1 cellular context compared by ENCODE assay signal in genomic region chr6:89828988-89829590, GRCh38.
A peak's percentile ranks its signal among the peaks of the same experiment; 100 is the strongest.
TF ChIP-seq lines count a peak whose summit lies in the region.

No MANE protein-coding gene starts in this region.

TF ChIP-seq in K562, 482 proteins besides CTCF, POLR2A, EP300 and RAD21 (continued from another document and continues in another):
- TF ChIP-seq E4F1 (CRISPR knock-in tag; IDR thresholded peaks at IDR 0.05; ENCODE audit: borderline replicate concordance) = no peak
- TF ChIP-seq ZNF511 (CRISPR knock-in tag; IDR thresholded peaks at IDR 0.05) = no peak
- TF ChIP-seq ETS2 (tag; IDR thresholded peaks at IDR 0.05; ENCODE audit: borderline replicate concordance, poor library complexity, severe bottlenecking) = no peak
- TF ChIP-seq KHSRP (IDR thresholded peaks at IDR 0.05) = no peak
- no peak for TF ChIP-seq HOXB6 (CRISPR knock-in tag; IDR thresholded peaks at IDR 0.05; ENCODE audit: borderline replicate concordance)
- TF ChIP-seq PTTG1 (tag; IDR thresholded peaks at IDR 0.05; ENCODE audit: low read depth) = no peak
- no peak for TF ChIP-seq MCM3 (IDR thresholded peaks at IDR 0.05)
- TF ChIP-seq, protein P1, sequence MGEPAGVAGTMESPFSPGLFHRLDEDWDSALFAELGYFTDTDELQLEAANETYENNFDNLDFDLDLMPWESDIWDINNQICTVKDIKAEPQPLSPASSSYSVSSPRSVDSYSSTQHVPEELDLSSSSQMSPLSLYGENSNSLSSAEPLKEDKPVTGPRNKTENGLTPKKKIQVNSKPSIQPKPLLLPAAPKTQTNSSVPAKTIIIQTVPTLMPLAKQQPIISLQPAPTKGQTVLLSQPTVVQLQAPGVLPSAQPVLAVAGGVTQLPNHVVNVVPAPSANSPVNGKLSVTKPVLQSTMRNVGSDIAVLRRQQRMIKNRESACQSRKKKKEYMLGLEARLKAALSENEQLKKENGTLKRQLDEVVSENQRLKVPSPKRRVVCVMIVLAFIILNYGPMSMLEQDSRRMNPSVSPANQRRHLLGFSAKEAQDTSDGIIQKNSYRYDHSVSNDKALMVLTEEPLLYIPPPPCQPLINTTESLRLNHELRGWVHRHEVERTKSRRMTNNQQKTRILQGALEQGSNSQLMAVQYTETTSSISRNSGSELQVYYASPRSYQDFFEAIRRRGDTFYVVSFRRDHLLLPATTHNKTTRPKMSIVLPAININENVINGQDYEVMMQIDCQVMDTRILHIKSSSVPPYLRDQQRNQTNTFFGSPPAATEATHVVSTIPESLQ (CRISPR knock-in tag; IDR thresholded peaks at IDR 0.05) = 0 out of 2 replicates have a peak, but pooled peaks have one; percentile 2
- TF ChIP-seq PHF8 (IDR thresholded peaks at IDR 0.05; ENCODE audit: borderline replicate concordance, low read length) = peak; percentile 40; the same call in 1 of the 2 replicates
- no peak for TF ChIP-seq CBX5 (IDR thresholded peaks at IDR 0.05; ENCODE audit: borderline replicate concordance, low read depth)
- TF ChIP-seq MAZ (CRISPR knock-in tag; conservative IDR thresholded peaks at IDR 0.05 in 1 of 2, IDR thresholded peaks at IDR 0.05 in 1 of 2) = peak in 1 of 2 experiments; percentile 22; a peak in 1 of 4 replicates
- TF ChIP-seq NBN (IDR thresholded peaks at IDR 0.05; ENCODE audit: low read depth) = peak; percentile 59; the same call in 1 of the 2 replicates
- TF ChIP-seq MAFG (tag; conservative IDR thresholded peaks at IDR 0.05) = no peak
- TF ChIP-seq DIDO1 (tag; IDR thresholded peaks at IDR 0.05; ENCODE audit: low read depth) = 0 out of 2 replicates have a peak, but pooled peaks have one; percentile 29
- no peak for TF ChIP-seq ZBTB5 (IDR thresholded peaks at IDR 0.05)
- 0 out of 2 replicates have a peak, but pooled peaks have one; percentile 10 for TF ChIP-seq TAL1 (IDR thresholded peaks at IDR 0.05)
- no peak for TF ChIP-seq ZNF76 (CRISPR knock-in tag; IDR thresholded peaks at IDR 0.05; ENCODE audit: borderline replicate concordance)
- TF ChIP-seq MAFF (IDR thresholded peaks at IDR 0.05; ENCODE audit: low read length) = no peak
- no peak for TF ChIP-seq SRSF3 (IDR thresholded peaks at IDR 0.05; ENCODE audit: insufficient read depth, low read length)
- TF ChIP-seq EP400 (IDR thresholded peaks at IDR 0.05) = no peak
- TF ChIP-seq KLF6 (CRISPR knock-in tag; IDR thresholded peaks at IDR 0.05; ENCODE audit: borderline replicate concordance) = no peak
- TF ChIP-seq ZNF431 (CRISPR knock-in tag; IDR thresholded peaks at IDR 0.05) = no peak
- TF ChIP-seq, protein P2, sequence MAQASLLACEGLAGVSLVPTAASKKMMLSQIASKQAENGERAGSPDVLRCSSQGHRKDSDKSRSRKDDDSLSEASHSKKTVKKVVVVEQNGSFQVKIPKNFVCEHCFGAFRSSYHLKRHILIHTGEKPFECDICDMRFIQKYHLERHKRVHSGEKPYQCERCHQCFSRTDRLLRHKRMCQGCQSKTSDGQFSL (CRISPR knock-in tag; IDR thresholded peaks at IDR 0.05) = peak; percentile 33; the same call in 1 of the 2 replicates
- TF ChIP-seq, protein P2 (tag; IDR thresholded peaks at IDR 0.05) = no peak; a peak in 1 of 4 replicates
- TF ChIP-seq, protein P3, sequence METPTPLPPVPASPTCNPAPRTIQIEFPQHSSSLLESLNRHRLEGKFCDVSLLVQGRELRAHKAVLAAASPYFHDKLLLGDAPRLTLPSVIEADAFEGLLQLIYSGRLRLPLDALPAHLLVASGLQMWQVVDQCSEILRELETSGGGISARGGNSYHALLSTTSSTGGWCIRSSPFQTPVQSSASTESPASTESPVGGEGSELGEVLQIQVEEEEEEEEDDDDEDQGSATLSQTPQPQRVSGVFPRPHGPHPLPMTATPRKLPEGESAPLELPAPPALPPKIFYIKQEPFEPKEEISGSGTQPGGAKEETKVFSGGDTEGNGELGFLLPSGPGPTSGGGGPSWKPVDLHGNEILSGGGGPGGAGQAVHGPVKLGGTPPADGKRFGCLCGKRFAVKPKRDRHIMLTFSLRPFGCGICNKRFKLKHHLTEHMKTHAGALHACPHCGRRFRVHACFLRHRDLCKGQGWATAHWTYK (CRISPR knock-in tag; IDR thresholded peaks at IDR 0.05) = no peak
- TF ChIP-seq, protein P4, sequence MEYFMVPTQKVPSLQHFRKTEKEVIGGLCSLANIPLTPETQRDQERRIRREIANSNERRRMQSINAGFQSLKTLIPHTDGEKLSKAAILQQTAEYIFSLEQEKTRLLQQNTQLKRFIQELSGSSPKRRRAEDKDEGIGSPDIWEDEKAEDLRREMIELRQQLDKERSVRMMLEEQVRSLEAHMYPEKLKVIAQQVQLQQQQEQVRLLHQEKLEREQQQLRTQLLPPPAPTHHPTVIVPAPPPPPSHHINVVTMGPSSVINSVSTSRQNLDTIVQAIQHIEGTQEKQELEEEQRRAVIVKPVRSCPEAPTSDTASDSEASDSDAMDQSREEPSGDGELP (CRISPR knock-in tag; IDR thresholded peaks at IDR 0.05; ENCODE audit: borderline replicate concordance) = 0 out of 2 replicates have a peak, but pooled peaks have one; percentile 6
- peak; percentile 23 for TF ChIP-seq BRD9 (IDR thresholded peaks at IDR 0.05; ENCODE audit: low read depth, partially characterized antibody)
- TF ChIP-seq FOXP1 (CRISPR knock-in tag; IDR thresholded peaks at IDR 0.05) = 0 out of 2 replicates have a peak, but pooled peaks have one; percentile 5
- 0 out of 4 replicates have a peak, but pooled peaks of 1 of the 2 experiments have one; percentile 9 for TF ChIP-seq HDAC1 (IDR thresholded peaks at IDR 0.05)
- 0 out of 2 replicates have a peak, but pooled peaks have one; percentile 59 for TF ChIP-seq ZEB2 (IDR thresholded peaks at IDR 0.05)
- TF ChIP-seq, protein P5, sequence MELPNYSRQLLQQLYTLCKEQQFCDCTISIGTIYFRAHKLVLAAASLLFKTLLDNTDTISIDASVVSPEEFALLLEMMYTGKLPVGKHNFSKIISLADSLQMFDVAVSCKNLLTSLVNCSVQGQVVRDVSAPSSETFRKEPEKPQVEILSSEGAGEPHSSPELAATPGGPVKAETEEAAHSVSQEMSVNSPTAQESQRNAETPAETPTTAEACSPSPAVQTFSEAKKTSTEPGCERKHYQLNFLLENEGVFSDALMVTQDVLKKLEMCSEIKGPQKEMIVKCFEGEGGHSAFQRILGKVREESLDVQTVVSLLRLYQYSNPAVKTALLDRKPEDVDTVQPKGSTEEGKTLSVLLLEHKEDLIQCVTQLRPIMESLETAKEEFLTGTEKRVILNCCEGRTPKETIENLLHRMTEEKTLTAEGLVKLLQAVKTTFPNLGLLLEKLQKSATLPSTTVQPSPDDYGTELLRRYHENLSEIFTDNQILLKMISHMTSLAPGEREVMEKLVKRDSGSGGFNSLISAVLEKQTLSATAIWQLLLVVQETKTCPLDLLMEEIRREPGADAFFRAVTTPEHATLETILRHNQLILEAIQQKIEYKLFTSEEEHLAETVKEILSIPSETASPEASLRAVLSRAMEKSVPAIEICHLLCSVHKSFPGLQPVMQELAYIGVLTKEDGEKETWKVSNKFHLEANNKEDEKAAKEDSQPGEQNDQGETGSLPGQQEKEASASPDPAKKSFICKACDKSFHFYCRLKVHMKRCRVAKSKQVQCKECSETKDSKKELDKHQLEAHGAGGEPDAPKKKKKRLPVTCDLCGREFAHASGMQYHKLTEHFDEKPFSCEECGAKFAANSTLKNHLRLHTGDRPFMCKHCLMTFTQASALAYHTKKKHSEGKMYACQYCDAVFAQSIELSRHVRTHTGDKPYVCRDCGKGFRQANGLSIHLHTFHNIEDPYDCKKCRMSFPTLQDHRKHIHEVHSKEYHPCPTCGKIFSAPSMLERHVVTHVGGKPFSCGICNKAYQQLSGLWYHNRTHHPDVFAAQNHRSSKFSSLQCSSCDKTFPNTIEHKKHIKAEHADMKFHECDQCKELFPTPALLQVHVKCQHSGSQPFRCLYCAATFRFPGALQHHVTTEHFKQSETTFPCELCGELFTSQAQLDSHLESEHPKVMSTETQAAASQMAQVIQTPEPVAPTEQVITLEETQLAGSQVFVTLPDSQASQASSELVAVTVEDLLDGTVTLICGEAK (IDR thresholded peaks at IDR 0.05) = peak; percentile 44; the same call in 1 of the 2 replicates
- TF ChIP-seq, protein P5 (CRISPR knock-in tag; IDR thresholded peaks at IDR 0.05) = no peak
- TF ChIP-seq ZNF3 (CRISPR knock-in tag; IDR thresholded peaks at IDR 0.05) = no peak
- TF ChIP-seq OTX1 (CRISPR knock-in tag; IDR thresholded peaks at IDR 0.05) = no peak
- TF ChIP-seq, protein P6, sequence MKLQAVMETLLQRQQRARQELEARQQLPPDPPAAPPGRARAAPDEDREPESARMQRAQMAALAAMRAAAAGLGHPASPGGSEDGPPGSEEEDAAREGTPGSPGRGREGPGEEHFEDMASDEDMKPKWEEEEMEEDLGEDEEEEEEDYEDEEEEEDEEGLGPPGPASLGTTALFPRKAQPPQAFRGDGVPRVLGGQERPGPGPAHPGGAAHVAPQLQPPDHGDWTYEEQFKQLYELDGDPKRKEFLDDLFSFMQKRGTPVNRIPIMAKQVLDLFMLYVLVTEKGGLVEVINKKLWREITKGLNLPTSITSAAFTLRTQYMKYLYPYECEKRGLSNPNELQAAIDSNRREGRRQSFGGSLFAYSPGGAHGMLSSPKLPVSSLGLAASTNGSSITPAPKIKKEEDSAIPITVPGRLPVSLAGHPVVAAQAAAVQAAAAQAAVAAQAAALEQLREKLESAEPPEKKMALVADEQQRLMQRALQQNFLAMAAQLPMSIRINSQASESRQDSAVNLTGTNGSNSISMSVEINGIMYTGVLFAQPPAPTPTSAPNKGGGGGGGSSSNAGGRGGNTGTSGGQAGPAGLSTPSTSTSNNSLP (IDR thresholded peaks at IDR 0.05; ENCODE audit: borderline replicate concordance, low read depth, low read length) = peak; percentile 77; the same call in 1 of the 2 replicates
- no peak for TF ChIP-seq MECOM (CRISPR knock-in tag; IDR thresholded peaks at IDR 0.05)
- TF ChIP-seq ZNF253 (CRISPR knock-in tag; conservative IDR thresholded peaks at IDR 0.05) = no peak
